In genomic region chr17:7241047-7241733, GRCh38 we compare ENCODE assay signal across 8 cellular contexts. TPM values are rescaled to one million over a fixed set of nuclear protein-coding genes. Genes with fewer than 3 reads are reported as not detected.
DNase-seq lines count a peak whose midpoint lies in the region; ATAC-seq and TF ChIP-seq lines count a peak whose summit lies in the region.

No MANE protein-coding gene starts in this region.

- peak overlapping the region; percentile 95 to 97 for H3K27ac ChIP-seq in thoracic aorta

- peaks cover 23% of the 10 kb centered on the region for H3K36me3 ChIP-seq in thoracic aorta

- intact Hi-C loops in activated CD4-positive, alpha-beta T cell treated with anti-CD3 and anti-CD28 coated beads for 36 hours (cut with DNase I, micrococcal nuclease), result loop anchor here in 1 of 2 experiments (10.0 kb wide), 1 partner anchor 914 kb away; the partner anchor contains the start of gene PER1

- POLR2A ChIA-PET in activated CD4-positive, alpha-beta T cell treated with anti-CD3 and anti-CD28 coated beads for 36 hours (lab: Charles Lee), result interaction anchor here (0.7 to 2.6 kb wide), 4 partner anchors 10 to 338 kb away, joined by 3 to 8 read pairs (median 4); partner anchors contain the start of genes CD68, CTDNEP1, ELP5 and POLR2A

- H3K27me3 Mint-ChIP-seq in activated CD4-positive, alpha-beta T cell treated with anti-CD3 and anti-CD28 coated beads for 36 hours, result no peaks in the 10 kb centered on the region
- peaks cover 3% of the 10 kb centered on the region for H3K27me3 Mint-ChIP-seq in activated naive CD8-positive, alpha-beta T cell treated with anti-CD3 and anti-CD28 coated beads for 36 hours

- no peaks in the 10 kb centered on the region for H3K9me3 Mint-ChIP-seq in activated CD4-positive, alpha-beta T cell treated with anti-CD3 and anti-CD28 coated beads for 36 hours (ENCODE audit: low read depth)
- no peaks in the 10 kb centered on the region for H3K9me3 Mint-ChIP-seq in activated naive CD8-positive, alpha-beta T cell treated with anti-CD3 and anti-CD28 coated beads for 36 hours

- H3K4me3 ChIP-seq in thoracic aorta, result peak overlapping the region; percentile 92

- H3K27me3 ChIP-seq in thoracic aorta (replicated peaks; ENCODE audit: insufficient read depth), result no peaks in the 10 kb centered on the region

- H3K9me3 ChIP-seq in thoracic aorta, result no peaks in the 10 kb centered on the region

- H3K36me3 Mint-ChIP-seq in activated CD4-positive, alpha-beta T cell treated with anti-CD3 and anti-CD28 coated beads for 36 hours (ENCODE audit: low read depth), result peaks cover 34% of the 10 kb centered on the region
- H3K36me3 Mint-ChIP-seq in activated naive CD8-positive, alpha-beta T cell treated with anti-CD3 and anti-CD28 coated beads for 36 hours, result peaks cover 30% of the 10 kb centered on the region

- peak overlapping the region; percentile 97 for H3K4me3 Mint-ChIP-seq in activated CD4-positive, alpha-beta T cell treated with anti-CD3 and anti-CD28 coated beads for 36 hours
- H3K4me3 Mint-ChIP-seq in activated naive CD8-positive, alpha-beta T cell treated with anti-CD3 and anti-CD28 coated beads for 36 hours, result peak overlapping the region; percentile 99

- DNase-seq in activated CD4-positive, alpha-beta T cell treated with anti-CD3 and anti-CD28 coated beads for 36 hours, result no peak
- no peak for DNase-seq in activated CD4-positive, alpha-beta T cell treated with anti-CD3 and anti-CD28 coated beads, Interleukin-2, amount 50 U/mL, for 4 hours
- DNase-seq in activated naive CD8-positive, alpha-beta T cell treated with anti-CD3 and anti-CD28 coated beads for 36 hours, result no peak
- DNase-seq in left kidney (ENCODE audit: low read depth, low spot score) (peak; percentile 61), thoracic aorta (ENCODE audit: low spot score) (no peak)

- peaks cover 23 to 33% of the 10 kb centered on the region in 2 donors for H3K4me1 ChIP-seq in thoracic aorta (ENCODE audit: control insufficient read depth in 1 of 2, low read depth in 2 of 2)

- no peak for TF ChIP-seq CTCF in thoracic aorta (IDR thresholded peaks at IDR 0.05)

- peak overlapping the region; percentile 98 for H3K27ac Mint-ChIP-seq in activated CD4-positive, alpha-beta T cell treated with anti-CD3 and anti-CD28 coated beads for 36 hours
- peak overlapping the region; percentile 98 for H3K27ac Mint-ChIP-seq in activated naive CD8-positive, alpha-beta T cell treated with anti-CD3 and anti-CD28 coated beads for 36 hours

- peaks cover 44% of the 10 kb centered on the region for H3K4me1 Mint-ChIP-seq in activated CD4-positive, alpha-beta T cell treated with anti-CD3 and anti-CD28 coated beads for 36 hours
- peaks cover 44% of the 10 kb centered on the region for H3K4me1 Mint-ChIP-seq in activated naive CD8-positive, alpha-beta T cell treated with anti-CD3 and anti-CD28 coated beads for 36 hours

- CTCF ChIA-PET in activated CD4-positive, alpha-beta T cell treated with anti-CD3 and anti-CD28 coated beads for 36 hours (lab: Charles Lee), result interaction anchor here (0.6 to 3.5 kb wide), 4 partner anchors 21 to 89 kb away, joined by 3 to 22 read pairs (median 4); partner anchors contain the start of genes ACADVL and DLG4

- no peak for ATAC-seq in activated CD4-positive, alpha-beta T cell treated with anti-CD3 and anti-CD28 coated beads for 36 hours
- ATAC-seq in thoracic aorta (ENCODE audit: insufficient number of reproducible peaks, low FRiP score, low read depth) (no peak), GM18870 (IDR thresholded peaks at IDR 0.05; ENCODE audit: unreplicated experiment) (no peak), GM19397 (IDR thresholded peaks at IDR 0.05; ENCODE audit: unreplicated experiment) (no peak), HG03521 (IDR thresholded peaks at IDR 0.05; ENCODE audit: unreplicated experiment) (no peak)

RNA-seq across cellular contexts. Expression of gene GABARAP, which starts 1.1 kb away (rescaled TPM):
- 100 to 1,000 TPM; 123 to 162 TPM for total RNA-seq in activated CD4-positive, alpha-beta T cell treated with anti-CD3 and anti-CD28 coated beads for 36 hours
- 100 to 1,000 TPM; 112 to 113 TPM for total RNA-seq in activated naive CD8-positive, alpha-beta T cell treated with anti-CD3 and anti-CD28 coated beads for 36 hours
- total RNA-seq in thoracic aorta, result 100 to 1,000 TPM; 187 to 446 TPM

RNA-seq across cellular contexts. Expression of gene PHF23, which starts 1.9 kb away (rescaled TPM):
- 10 to 100 TPM; 23.6 to 35.2 TPM for total RNA-seq in activated CD4-positive, alpha-beta T cell treated with anti-CD3 and anti-CD28 coated beads for 36 hours
- 10 to 100 TPM; 28.1 to 28.8 TPM for total RNA-seq in activated naive CD8-positive, alpha-beta T cell treated with anti-CD3 and anti-CD28 coated beads for 36 hours
- 10 to 100 TPM; 25.1 to 44.7 TPM for total RNA-seq in thoracic aorta

RNA-seq across cellular contexts. Expression of gene DVL2, which starts 6.9 kb away (rescaled TPM):
- 10 to 100 TPM; 49.1 to 53.3 TPM for total RNA-seq in activated CD4-positive, alpha-beta T cell treated with anti-CD3 and anti-CD28 coated beads for 36 hours
- total RNA-seq in activated naive CD8-positive, alpha-beta T cell treated with anti-CD3 and anti-CD28 coated beads for 36 hours, result 10 to 100 TPM; 64.4 to 66.5 TPM
- 10 to 100 TPM; 52.8 to 68.5 TPM for total RNA-seq in thoracic aorta

RNA-seq across cellular contexts. Expression of gene CTDNEP1, which starts 10.3 kb away (rescaled TPM):
- 100 to 1,000 TPM; 158 to 203 TPM for total RNA-seq in activated CD4-positive, alpha-beta T cell treated with anti-CD3 and anti-CD28 coated beads for 36 hours
- total RNA-seq in activated naive CD8-positive, alpha-beta T cell treated with anti-CD3 and anti-CD28 coated beads for 36 hours, result 100 to 1,000 TPM; 180 to 191 TPM
- 10 to 100 TPM; 51.3 to 51.7 TPM for total RNA-seq in thoracic aorta

RNA-seq across cellular contexts. Expression of gene ELP5, which starts 10.8 kb away (rescaled TPM):
- total RNA-seq in activated CD4-positive, alpha-beta T cell treated with anti-CD3 and anti-CD28 coated beads for 36 hours, result 10 to 100 TPM; 58.1 to 62.3 TPM
- total RNA-seq in activated naive CD8-positive, alpha-beta T cell treated with anti-CD3 and anti-CD28 coated beads for 36 hours, result 100 to 1,000 TPM in 1 of 2 experiments, 10 to 100 TPM in 1; 99.0 to 110 TPM
- total RNA-seq in thoracic aorta, result 10 to 100 TPM; 15.8 to 19.0 TPM
